Comparison of ENCODE assay signal across 1 cellular context in the genomic region with DNA sequence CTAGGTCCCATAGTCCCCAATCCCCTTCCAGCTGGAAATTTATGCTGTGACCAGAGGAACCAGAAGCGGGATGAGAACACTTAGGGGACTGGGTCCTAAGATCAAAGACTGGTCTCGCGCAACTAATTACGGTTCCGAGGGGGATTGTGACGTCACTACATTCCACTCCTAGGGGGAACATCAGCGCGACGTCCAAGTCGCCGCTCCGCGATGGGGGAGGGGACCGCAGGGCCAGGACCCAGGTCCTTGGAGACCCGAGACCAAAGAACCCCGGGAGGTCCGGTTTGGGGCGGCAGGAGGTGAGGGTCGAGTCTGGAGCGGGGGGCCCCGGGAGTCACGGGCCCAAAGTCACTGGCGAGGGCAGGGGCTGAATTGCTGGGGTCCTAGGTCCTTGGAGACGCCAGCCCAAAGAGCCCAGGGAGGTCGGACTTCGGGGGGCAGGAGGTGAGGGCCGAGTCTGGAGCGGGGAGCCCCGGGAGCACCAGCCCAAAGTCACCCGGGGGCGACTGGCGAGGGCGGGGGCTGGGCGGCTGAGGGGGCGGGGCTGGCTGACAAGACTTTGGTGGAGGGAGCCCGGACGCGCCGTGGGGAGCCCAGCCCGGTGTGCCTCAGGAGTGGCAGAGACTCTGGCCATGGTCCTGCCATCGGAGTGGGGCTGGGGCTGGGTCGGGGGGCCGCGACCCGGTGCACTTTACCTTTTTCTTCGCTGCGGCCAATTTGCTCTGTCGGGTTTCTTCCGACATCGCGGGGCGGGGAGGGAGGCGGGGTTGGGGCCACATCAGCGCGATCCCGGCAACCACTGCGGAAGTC.
TF ChIP-seq lines count a peak whose summit lies in the region.

A gene with protein sequence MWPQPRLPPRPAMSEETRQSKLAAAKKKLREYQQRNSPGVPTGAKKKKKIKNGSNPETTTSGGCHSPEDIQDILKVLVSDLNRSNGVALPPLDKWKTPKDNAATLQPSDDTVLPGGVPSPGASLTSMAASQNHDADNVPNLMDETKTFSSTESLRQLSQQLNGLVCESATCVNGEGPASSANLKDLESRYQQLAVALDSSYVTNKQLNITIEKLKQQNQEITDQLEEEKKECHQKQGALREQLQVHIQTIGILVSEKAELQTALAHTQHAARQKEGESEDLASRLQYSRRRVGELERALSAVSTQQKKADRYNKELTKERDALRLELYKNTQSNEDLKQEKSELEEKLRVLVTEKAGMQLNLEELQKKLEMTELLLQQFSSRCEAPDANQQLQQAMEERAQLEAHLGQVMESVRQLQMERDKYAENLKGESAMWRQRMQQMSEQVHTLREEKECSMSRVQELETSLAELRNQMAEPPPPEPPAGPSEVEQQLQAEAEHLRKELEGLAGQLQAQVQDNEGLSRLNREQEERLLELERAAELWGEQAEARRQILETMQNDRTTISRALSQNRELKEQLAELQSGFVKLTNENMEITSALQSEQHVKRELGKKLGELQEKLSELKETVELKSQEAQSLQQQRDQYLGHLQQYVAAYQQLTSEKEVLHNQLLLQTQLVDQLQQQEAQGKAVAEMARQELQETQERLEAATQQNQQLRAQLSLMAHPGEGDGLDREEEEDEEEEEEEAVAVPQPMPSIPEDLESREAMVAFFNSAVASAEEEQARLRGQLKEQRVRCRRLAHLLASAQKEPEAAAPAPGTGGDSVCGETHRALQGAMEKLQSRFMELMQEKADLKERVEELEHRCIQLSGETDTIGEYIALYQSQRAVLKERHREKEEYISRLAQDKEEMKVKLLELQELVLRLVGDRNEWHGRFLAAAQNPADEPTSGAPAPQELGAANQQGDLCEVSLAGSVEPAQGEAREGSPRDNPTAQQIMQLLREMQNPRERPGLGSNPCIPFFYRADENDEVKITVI (minus strand): TSS at position 810 of the 810 bp plus-strand sequence. CDS start 31 bp downstream, at position 779.

TF ChIP-seq in HCT116, 20 proteins besides CTCF, POLR2A, EP300 and RAD21:
- TF ChIP-seq, protein P1, sequence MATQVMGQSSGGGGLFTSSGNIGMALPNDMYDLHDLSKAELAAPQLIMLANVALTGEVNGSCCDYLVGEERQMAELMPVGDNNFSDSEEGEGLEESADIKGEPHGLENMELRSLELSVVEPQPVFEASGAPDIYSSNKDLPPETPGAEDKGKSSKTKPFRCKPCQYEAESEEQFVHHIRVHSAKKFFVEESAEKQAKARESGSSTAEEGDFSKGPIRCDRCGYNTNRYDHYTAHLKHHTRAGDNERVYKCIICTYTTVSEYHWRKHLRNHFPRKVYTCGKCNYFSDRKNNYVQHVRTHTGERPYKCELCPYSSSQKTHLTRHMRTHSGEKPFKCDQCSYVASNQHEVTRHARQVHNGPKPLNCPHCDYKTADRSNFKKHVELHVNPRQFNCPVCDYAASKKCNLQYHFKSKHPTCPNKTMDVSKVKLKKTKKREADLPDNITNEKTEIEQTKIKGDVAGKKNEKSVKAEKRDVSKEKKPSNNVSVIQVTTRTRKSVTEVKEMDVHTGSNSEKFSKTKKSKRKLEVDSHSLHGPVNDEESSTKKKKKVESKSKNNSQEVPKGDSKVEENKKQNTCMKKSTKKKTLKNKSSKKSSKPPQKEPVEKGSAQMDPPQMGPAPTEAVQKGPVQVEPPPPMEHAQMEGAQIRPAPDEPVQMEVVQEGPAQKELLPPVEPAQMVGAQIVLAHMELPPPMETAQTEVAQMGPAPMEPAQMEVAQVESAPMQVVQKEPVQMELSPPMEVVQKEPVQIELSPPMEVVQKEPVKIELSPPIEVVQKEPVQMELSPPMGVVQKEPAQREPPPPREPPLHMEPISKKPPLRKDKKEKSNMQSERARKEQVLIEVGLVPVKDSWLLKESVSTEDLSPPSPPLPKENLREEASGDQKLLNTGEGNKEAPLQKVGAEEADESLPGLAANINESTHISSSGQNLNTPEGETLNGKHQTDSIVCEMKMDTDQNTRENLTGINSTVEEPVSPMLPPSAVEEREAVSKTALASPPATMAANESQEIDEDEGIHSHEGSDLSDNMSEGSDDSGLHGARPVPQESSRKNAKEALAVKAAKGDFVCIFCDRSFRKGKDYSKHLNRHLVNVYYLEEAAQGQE (IDR thresholded peaks at IDR 0.05; ENCODE audit: low read depth): no peak
- TF ChIP-seq EZH2phosphoT487 (IDR thresholded peaks at IDR 0.05; ENCODE audit: borderline replicate concordance) (no peak), EZH2 (IDR thresholded peaks at IDR 0.05) (no peak), POLR2AphosphoS5 (IDR thresholded peaks at IDR 0.05; ENCODE audit: low read depth, low read length) (peak; percentile 58; the same call in 1 of the 2 replicates), JUND (IDR thresholded peaks at IDR 0.05) (no peak), TCF7L2 (IDR thresholded peaks at IDR 0.05; ENCODE audit: borderline replicate concordance, extremely low read depth, insufficient read depth, insufficient read length) (peak; percentile 69), FOSL1 (IDR thresholded peaks at IDR 0.05; ENCODE audit: low read depth) (no peak)
